In the genomic region with DNA sequence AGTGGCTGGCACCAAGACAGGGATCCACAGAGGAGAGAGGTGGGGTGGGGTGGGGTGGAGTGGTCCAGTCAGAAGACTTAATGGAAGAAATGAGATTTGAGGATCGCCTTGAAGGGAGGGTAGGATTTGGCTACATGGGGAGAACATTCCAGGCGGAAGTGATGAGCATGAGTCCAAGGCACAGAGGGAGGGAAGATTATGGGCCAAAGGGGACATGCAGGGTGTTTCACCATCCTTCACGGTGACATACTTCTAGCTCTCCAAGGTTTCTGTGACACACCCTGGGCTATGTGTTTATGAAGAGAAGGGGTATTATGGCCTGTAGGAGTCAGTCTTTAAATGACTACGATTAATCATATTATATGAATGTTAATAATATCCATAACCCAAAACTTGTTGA, we compare ENCODE assay signal across 26 cellular contexts.
"Had no signal": no experiment of that assay in that cellular context is flagged by ENCODE, and none has a peak within 500 bp of the region (broad histone marks: within the 10 kb centered on the region; RNA-seq: fewer than 3 reads in every experiment).

No MANE protein-coding gene starts in this region.

- H3K9me3 ChIP-seq: adrenal gland, body of pancreas, breast epithelium, Peyer's patch, SJCRH30, SK-N-SH had no signal

- H3K4me1 ChIP-seq: adrenal gland, body of pancreas, breast epithelium, Peyer's patch, SJCRH30 had no signal

- ATAC-seq: activated naive CD4-positive, alpha-beta T cell treated with anti-CD3 and anti-CD28 coated beads, Interleukin-2, amount 50 U/mL, for 72 hours; activated T-cell treated with anti-CD3 and anti-CD28 coated beads, Interleukin-2, amount 50 U/mL, for 4 hours; body of pancreas; PC-3 had no signal

- H3K27me3 ChIP-seq: adrenal gland, body of pancreas, breast epithelium, Peyer's patch, SJCRH30 had no signal

- H3K4me3 ChIP-seq: adrenal gland, body of pancreas, breast epithelium, Peyer's patch, SJCRH30 had no signal

- H3K27ac ChIP-seq: adrenal gland, body of pancreas, KMS-11, Peyer's patch, SJCRH30 had no signal

- DNase-seq: activated CD4-positive, alpha-beta memory T cell treated with anti-CD3 and anti-CD28 coated beads for 36 hours; activated CD4-positive, alpha-beta T cell treated with anti-CD3 and anti-CD28 coated beads, Interleukin-2, amount 10 ng/mL, durations not matched to agents 7 days and 5 days; activated CD8-positive, alpha-beta memory T cell treated with anti-CD3 and anti-CD28 coated beads, Interleukin-2, amount 50 U/mL, for 4 hours; activated gamma-delta T cell treated with Interleukin-2 at 50 U/mL for 16 hours; activated naive CD4-positive, alpha-beta T cell treated with anti-CD3 and anti-CD28 coated beads for 36 hours; activated T-cell treated with anti-CD3 and anti-CD28 coated beads for 4 hours; activated T-cell treated with anti-CD3 and anti-CD28 coated beads, Interleukin-2, amount 50 U/mL, for 4 hours; adrenal gland; body of pancreas; MM.1S; NCI-H1092 treated with DMSO at 0.1 percent for 48 hours; NCI-H1417; NCI-H146; NCI-H187; NCI-H2029 treated with DMSO at 0.1 percent for 48 hours; NCI-H2107; NCI-H2171; NCI-H524 treated with DMSO at 0.1 percent for 48 hours; PC-3; Peyer's patch; RPMI8226; SJCRH30; SK-N-SH had no signal

- H3K36me3 ChIP-seq: adrenal gland, breast epithelium, Peyer's patch, SJCRH30 had no signal
